Comparison of ENCODE assay signal across 12 cellular contexts in the genomic region with DNA sequence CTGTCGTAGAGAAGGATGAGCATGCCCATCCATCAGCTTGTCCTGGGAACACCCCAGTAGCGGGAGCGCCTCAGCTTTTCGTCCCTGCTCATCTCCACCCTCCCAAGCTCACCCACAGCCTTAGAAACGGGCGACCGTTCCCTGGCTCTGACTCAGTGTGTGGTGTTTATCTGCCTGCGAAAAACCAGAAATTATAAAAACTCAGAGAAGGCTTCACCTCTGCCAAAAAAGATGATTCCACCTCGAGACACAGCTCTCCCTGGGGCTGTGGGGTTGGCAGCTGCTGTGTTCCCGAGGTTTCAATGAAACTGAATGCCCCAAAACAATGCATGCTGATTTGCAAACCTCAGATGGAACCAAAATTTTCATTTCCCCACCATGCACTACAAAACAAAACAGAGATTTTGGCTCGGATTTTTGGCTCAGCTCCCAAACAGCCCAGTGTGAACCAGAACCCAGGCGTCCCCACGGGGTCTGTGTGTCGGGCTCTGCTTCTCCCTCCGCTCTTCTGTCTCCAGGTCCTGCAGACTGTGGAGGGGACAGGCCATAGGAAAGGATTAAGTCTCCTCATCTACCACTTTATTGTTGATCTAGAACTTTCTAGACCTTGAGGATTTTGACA.
DNase-seq lines count a peak whose midpoint lies in the region; ATAC-seq and TF ChIP-seq lines count a peak whose summit lies in the region.
"Had no signal": no experiment of that assay in that cellular context is flagged by ENCODE, and none has a peak within 500 bp of the region (broad histone marks: within the 10 kb centered on the region; RNA-seq: fewer than 3 reads in every experiment).

No MANE protein-coding gene starts in this region.

- H3K27ac ChIP-seq in GM23338 (ENCODE audit: low read depth): no peak overlapping the region
- peak overlapping the region in 1 of 2 donors; percentile 57 for H3K27ac ChIP-seq in right atrium auricular region

- CTCF ChIA-PET in activated naive CD4-positive, alpha-beta T cell treated with anti-CD3 and anti-CD28 coated beads, Interleukin-2, amount 10 ng/mL, durations not matched to agents 7 days and 5 days (lab: Charles Lee): no interaction called here

- no peaks in the 10 kb centered on the region for H3K79me2 ChIP-seq in GM23338 (replicated peaks; ENCODE audit: insufficient read depth)

- H3K36me3 Mint-ChIP-seq in GM23338 (ENCODE audit: low read depth): no peaks in the 10 kb centered on the region; the same call in 2 of the 3 replicates
- H3K36me3 Mint-ChIP-seq in activated naive CD4-positive, alpha-beta T cell treated with anti-CD3 and anti-CD28 coated beads, Interleukin-2, amount 10 ng/mL, durations not matched to agents 7 days and 5 days: no peaks in the 10 kb centered on the region

- DNase-seq in GM23338 (ENCODE audit: low spot score): no peak
- peak; percentile 77 for DNase-seq in astrocyte of the hippocampus (ENCODE audit: low read depth, low spot score)
- peak; percentile 74 for DNase-seq in right atrium auricular region (ENCODE audit: low spot score)
- DNase-seq in superior temporal gyrus (ENCODE audit: extremely low spot score): peak; percentile 63
- no peak for DNase-seq in GM20000 (ENCODE audit: low spot score)
- DNase-seq in activated naive CD4-positive, alpha-beta T cell treated with anti-CD3 and anti-CD28 coated beads, Interleukin-2, amount 10 ng/mL, durations not matched to agents 7 days and 5 days: no peak
- DNase-seq: activated CD4-positive, alpha-beta T cell treated with anti-CD3 and anti-CD28 coated beads for 1 hour; activated naive CD8-positive, alpha-beta T cell treated with anti-CD3 and anti-CD28 coated beads, Interleukin-2, amount 50 U/mL, for 24 hours; DMS79 treated with DMSO at 0.1 percent for 48 hours had no signal

- ATAC-seq in GM23338 (no peak), GM21737 (IDR thresholded peaks at IDR 0.05; ENCODE audit: unreplicated experiment) (no peak), HG03139 (IDR thresholded peaks at IDR 0.05; ENCODE audit: unreplicated experiment) (no peak)
- ATAC-seq: activated naive CD8-positive, alpha-beta T cell treated with anti-CD3 and anti-CD28 coated beads, Interleukin-2, amount 50 U/mL, for 24 hours; Panc1 had no signal

- peak overlapping the region; percentile 86 for H2AFZ ChIP-seq in GM23338

- H3K9me3 ChIP-seq in right atrium auricular region: no peaks in the 10 kb centered on the region

- no peak overlapping the region for H3K4me3 ChIP-seq in GM23338
- peak overlapping the region in 1 of 2 donors; percentile 8 for H3K4me3 ChIP-seq in right atrium auricular region

- no peak overlapping the region for H3K4me3 Mint-ChIP-seq in GM23338
- no peak overlapping the region for H3K4me3 Mint-ChIP-seq in activated naive CD4-positive, alpha-beta T cell treated with anti-CD3 and anti-CD28 coated beads, Interleukin-2, amount 10 ng/mL, durations not matched to agents 7 days and 5 days
- H3K4me3 Mint-ChIP-seq: activated naive CD8-positive, alpha-beta T cell treated with anti-CD3 and anti-CD28 coated beads, Interleukin-2, amount 50 U/mL, for 24 hours had no signal

- peaks cover 6% of the 10 kb centered on the region for H3K27me3 Mint-ChIP-seq in GM23338 (ENCODE audit: insufficient read depth, low read depth, poor library complexity)
- H3K27me3 Mint-ChIP-seq in activated naive CD4-positive, alpha-beta T cell treated with anti-CD3 and anti-CD28 coated beads, Interleukin-2, amount 10 ng/mL, durations not matched to agents 7 days and 5 days: peaks cover 33% of the 10 kb centered on the region

- no peaks in the 10 kb centered on the region for H3K27me3 ChIP-seq in GM23338 (ENCODE audit: insufficient read depth)
- no peaks in the 10 kb centered on the region for H3K27me3 ChIP-seq in right atrium auricular region

- no peaks in the 10 kb centered on the region for H4K20me1 ChIP-seq in GM23338 (replicated peaks; ENCODE audit: insufficient read depth)

- H3K4me2 ChIP-seq in GM23338: no peak overlapping the region

- H3K36me3 ChIP-seq in GM23338 (ENCODE audit: insufficient read depth): no peaks in the 10 kb centered on the region
- H3K36me3 ChIP-seq in right atrium auricular region: no peaks in the 10 kb centered on the region

- peaks cover 11% of the 10 kb centered on the region for H3K9me2 ChIP-seq in GM23338 (ENCODE audit: insufficient read depth)

- H3K9me3 Mint-ChIP-seq in GM23338: peaks cover 13% of the 10 kb centered on the region
- peaks cover 6% of the 10 kb centered on the region for H3K9me3 Mint-ChIP-seq in activated naive CD4-positive, alpha-beta T cell treated with anti-CD3 and anti-CD28 coated beads, Interleukin-2, amount 10 ng/mL, durations not matched to agents 7 days and 5 days
- H3K9me3 Mint-ChIP-seq: activated naive CD8-positive, alpha-beta T cell treated with anti-CD3 and anti-CD28 coated beads, Interleukin-2, amount 50 U/mL, for 24 hours had no signal

- no peaks in the 10 kb centered on the region for H3F3A ChIP-seq in GM23338 (replicated peaks; ENCODE audit: low read depth)

- no peak for TF ChIP-seq CTCF in GM23338 (conservative IDR thresholded peaks at IDR 0.05; ENCODE audit: low read depth in 2 of 2)
- TF ChIP-seq CTCF in right atrium auricular region (IDR thresholded peaks at IDR 0.05): no peak
- no peak for TF ChIP-seq CTCF in GM20000 (IDR thresholded peaks at IDR 0.05; ENCODE audit: extremely low read depth, missing control alignments)

- H3K4me1 Mint-ChIP-seq in GM23338: peaks cover 4% of the 10 kb centered on the region
- peaks cover 22% of the 10 kb centered on the region for H3K4me1 Mint-ChIP-seq in activated naive CD4-positive, alpha-beta T cell treated with anti-CD3 and anti-CD28 coated beads, Interleukin-2, amount 10 ng/mL, durations not matched to agents 7 days and 5 days

- H3K4me1 ChIP-seq in GM23338 (ENCODE audit: insufficient read depth): no peaks in the 10 kb centered on the region
- peaks cover 0 to 53% of the 10 kb centered on the region in 2 donors for H3K4me1 ChIP-seq in right atrium auricular region

- H3K27ac Mint-ChIP-seq in GM23338: no peak overlapping the region
- no peak overlapping the region for H3K27ac Mint-ChIP-seq in activated naive CD4-positive, alpha-beta T cell treated with anti-CD3 and anti-CD28 coated beads, Interleukin-2, amount 10 ng/mL, durations not matched to agents 7 days and 5 days
- H3K27ac Mint-ChIP-seq: activated naive CD8-positive, alpha-beta T cell treated with anti-CD3 and anti-CD28 coated beads, Interleukin-2, amount 50 U/mL, for 24 hours had no signal

TF ChIP-seq in GM23338, 12 proteins besides CTCF, POLR2A, EP300 and RAD21:
- no peak for TF ChIP-seq STAT1 (IDR thresholded peaks at IDR 0.05; ENCODE audit: unreplicated experiment)
- no peak for TF ChIP-seq EZH2phosphoT487 (IDR thresholded peaks at IDR 0.05; ENCODE audit: unreplicated experiment)
- TF ChIP-seq, protein P1, sequence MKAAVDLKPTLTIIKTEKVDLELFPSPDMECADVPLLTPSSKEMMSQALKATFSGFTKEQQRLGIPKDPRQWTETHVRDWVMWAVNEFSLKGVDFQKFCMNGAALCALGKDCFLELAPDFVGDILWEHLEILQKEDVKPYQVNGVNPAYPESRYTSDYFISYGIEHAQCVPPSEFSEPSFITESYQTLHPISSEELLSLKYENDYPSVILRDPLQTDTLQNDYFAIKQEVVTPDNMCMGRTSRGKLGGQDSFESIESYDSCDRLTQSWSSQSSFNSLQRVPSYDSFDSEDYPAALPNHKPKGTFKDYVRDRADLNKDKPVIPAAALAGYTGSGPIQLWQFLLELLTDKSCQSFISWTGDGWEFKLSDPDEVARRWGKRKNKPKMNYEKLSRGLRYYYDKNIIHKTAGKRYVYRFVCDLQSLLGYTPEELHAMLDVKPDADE (IDR thresholded peaks at IDR 0.05): no peak
TF ChIP-seq in GM23338: peak in this region for 0.

Comparison
In these comparisons a context has a peak if more than half of its experiments do, and no peak if none do; other contexts are left out.
1. DNase-seq: peak in astrocyte of the hippocampus (single experiment), right atrium auricular region (single experiment) and superior temporal gyrus (single experiment); none in GM23338 (single experiment), GM20000 (single experiment) and activated naive CD4-positive, alpha-beta T cell treated with anti-CD3 and anti-CD28 coated beads, Interleukin-2, amount 10 ng/mL, durations not matched to agents 7 days and 5 days (single experiment).